ENCODE assay signal across 1 cellular context in genomic region chr3:48439820-48440589, GRCh38.
TF ChIP-seq lines count a peak whose summit lies in the region.

CCDC51 (minus strand) TSS chr3:48440119; CDS start chr3:48435128, 4,991 bp downstream.
TMA7 (plus strand) TSS chr3:48440257; CDS start chr3:48440297, 40 bp downstream.

TF ChIP-seq in HepG2, 621 proteins besides CTCF, POLR2A, EP300 and RAD21 (continued from another document and continues in another):
- TF ChIP-seq ZNF280B (CRISPR knock-in tag; IDR thresholded peaks at IDR 0.05; ENCODE audit: borderline replicate concordance), result no peak; the same call in 1 of the 2 replicates
- TF ChIP-seq ZC3H4 (CRISPR knock-in tag; IDR thresholded peaks at IDR 0.05; ENCODE audit: borderline replicate concordance), result no peak
- no peak for TF ChIP-seq ZNF282 (IDR thresholded peaks at IDR 0.05; ENCODE audit: partially characterized antibody)
- TF ChIP-seq ZBTB8A (CRISPR knock-in tag; IDR thresholded peaks at IDR 0.05; ENCODE audit: borderline replicate concordance, low read depth), result no peak
- peak; percentile 89 for TF ChIP-seq MIER3 (CRISPR knock-in tag; IDR thresholded peaks at IDR 0.05; ENCODE audit: borderline replicate concordance)
- peak; percentile 78; the same call in 1 of the 2 replicates for TF ChIP-seq MEF2D (CRISPR knock-in tag; IDR thresholded peaks at IDR 0.05)
- 0 out of 2 replicates have a peak, but pooled peaks have one; percentile 54 for TF ChIP-seq FOXC1 (CRISPR knock-in tag; IDR thresholded peaks at IDR 0.05; ENCODE audit: borderline replicate concordance)
- TF ChIP-seq NFE2L1 (CRISPR knock-in tag; IDR thresholded peaks at IDR 0.05; ENCODE audit: borderline replicate concordance), result no peak
- no peak for TF ChIP-seq FOXP1 (IDR thresholded peaks at IDR 0.05)
- no peak for TF ChIP-seq FOXP1 (CRISPR knock-in tag; IDR thresholded peaks at IDR 0.05)
- TF ChIP-seq ZNF782 (CRISPR knock-in tag; IDR thresholded peaks at IDR 0.05; ENCODE audit: borderline replicate concordance), result no peak; the same call in 1 of the 2 replicates
- TF ChIP-seq ZNF704 (CRISPR knock-in tag; IDR thresholded peaks at IDR 0.05; ENCODE audit: borderline replicate concordance), result 0 out of 2 replicates have a peak, but pooled peaks have one; percentile 72
- TF ChIP-seq CERS6 (CRISPR knock-in tag; IDR thresholded peaks at IDR 0.05), result no peak
- 0 out of 2 replicates have a peak, but pooled peaks have one; percentile 20 for TF ChIP-seq RARA (CRISPR knock-in tag; IDR thresholded peaks at IDR 0.05)
- no peak; the same call in 1 of the 2 replicates for TF ChIP-seq ZFP82 (CRISPR knock-in tag; IDR thresholded peaks at IDR 0.05; ENCODE audit: borderline replicate concordance)
- TF ChIP-seq ZNF720 (CRISPR knock-in tag; IDR thresholded peaks at IDR 0.05), result no peak
- TF ChIP-seq ATM (IDR thresholded peaks at IDR 0.05; ENCODE audit: borderline replicate concordance), result no peak
- TF ChIP-seq ZNF549 (CRISPR knock-in tag; IDR thresholded peaks at IDR 0.05), result no peak
- TF ChIP-seq GTF2F1 (IDR thresholded peaks at IDR 0.05; ENCODE audit: low read length), result no peak
- no peak for TF ChIP-seq FOXP4 (CRISPR knock-in tag; IDR thresholded peaks at IDR 0.05)
- peak; percentile 76; the same call in 1 of the 2 replicates for TF ChIP-seq ZNF235 (CRISPR knock-in tag; IDR thresholded peaks at IDR 0.05; ENCODE audit: borderline replicate concordance)
- TF ChIP-seq E2F5 (CRISPR knock-in tag; conservative IDR thresholded peaks at IDR 0.05), result no peak; the same call in 1 of the 2 replicates
- TF ChIP-seq TP53 (CRISPR knock-in tag; conservative IDR thresholded peaks at IDR 0.05), result no peak
- TF ChIP-seq RERE (CRISPR knock-in tag; IDR thresholded peaks at IDR 0.05; ENCODE audit: low read depth), result no peak
- TF ChIP-seq SSRP1 (CRISPR knock-in tag; IDR thresholded peaks at IDR 0.05), result no peak
- no peak for TF ChIP-seq ZNF337 (CRISPR knock-in tag; IDR thresholded peaks at IDR 0.05; ENCODE audit: borderline replicate concordance, low read depth)
- TF ChIP-seq MED1 (CRISPR knock-in tag; IDR thresholded peaks at IDR 0.05), result peak; percentile 62
- 0 out of 2 replicates have a peak, but pooled peaks have one; percentile 42 for TF ChIP-seq ZNF761 (CRISPR knock-in tag; conservative IDR thresholded peaks at IDR 0.05)
- TF ChIP-seq JUND (CRISPR knock-in tag; IDR thresholded peaks at IDR 0.05), result no peak
- no peak for TF ChIP-seq LRRFIP1 (CRISPR knock-in tag; conservative IDR thresholded peaks at IDR 0.05)
- no peak for TF ChIP-seq ZNF83 (CRISPR knock-in tag; IDR thresholded peaks at IDR 0.05; ENCODE audit: borderline replicate concordance)
- no peak for TF ChIP-seq ZFP37 (CRISPR knock-in tag; IDR thresholded peaks at IDR 0.05; ENCODE audit: borderline replicate concordance)
- peak; percentile 54; the same call in 1 of the 2 replicates for TF ChIP-seq MTERF4 (CRISPR knock-in tag; IDR thresholded peaks at IDR 0.05)
- TF ChIP-seq CHCHD3 (CRISPR knock-in tag; IDR thresholded peaks at IDR 0.05), result no peak
- TF ChIP-seq CHD4 (IDR thresholded peaks at IDR 0.05; ENCODE audit: borderline replicate concordance, low read length), result no peak
- no peak for TF ChIP-seq MYNN (CRISPR knock-in tag; IDR thresholded peaks at IDR 0.05; ENCODE audit: low read depth)
- no peak for TF ChIP-seq PAWR (CRISPR knock-in tag; IDR thresholded peaks at IDR 0.05; ENCODE audit: borderline replicate concordance)
- TF ChIP-seq SAFB2 (CRISPR knock-in tag; IDR thresholded peaks at IDR 0.05; ENCODE audit: borderline replicate concordance, low read depth), result no peak
- TF ChIP-seq DBP (CRISPR knock-in tag; IDR thresholded peaks at IDR 0.05; ENCODE audit: not compliant biosample characterization), result no peak
- peak; percentile 70; the same call in 1 of the 2 replicates for TF ChIP-seq IRF2 (CRISPR knock-in tag; IDR thresholded peaks at IDR 0.05)
- TF ChIP-seq MAFF (IDR thresholded peaks at IDR 0.05; ENCODE audit: low read depth, low read length), result no peak
- TF ChIP-seq ZNF557 (CRISPR knock-in tag; IDR thresholded peaks at IDR 0.05), result no peak
